In genomic region chr3:111621535-111621934, GRCh38 we compare ENCODE assay signal across 9 cellular contexts. TPM values are rescaled to one million over a fixed set of nuclear protein-coding genes. Genes with fewer than 3 reads are reported as not detected.
DNase-seq lines count a peak whose midpoint lies in the region; ATAC-seq and TF ChIP-seq lines count a peak whose summit lies in the region.
"Had no signal": no experiment of that assay in that cellular context is flagged by ENCODE, and none has a peak within 500 bp of the region (broad histone marks: within the 10 kb centered on the region; RNA-seq: fewer than 3 reads in every experiment).

No MANE protein-coding gene starts in this region.

- CTCF ChIA-PET in PC-9 (lab: Charles Lee) = no interaction called here

- POLR2A ChIA-PET in PC-9 (lab: Charles Lee; ENCODE audit: unreplicated experiment) = no interaction called here

- TF ChIP-seq POLR2A in erythroblast (IDR thresholded peaks at IDR 0.05; ENCODE audit: low read length) = no peak

- H3K9me2 ChIP-seq in PC-9 (ENCODE audit: insufficient read depth) = no peaks in the 10 kb centered on the region

- no peaks in the 10 kb centered on the region for H4K20me1 ChIP-seq in PC-9 (ENCODE audit: insufficient read depth)

- H3K36me3 ChIP-seq in PC-9 (ENCODE audit: low read depth) = no peaks in the 10 kb centered on the region
- no peaks in the 10 kb centered on the region for H3K36me3 ChIP-seq in ascending aorta

- intact Hi-C loops in PC-9 (cut with micrococcal nuclease; ENCODE audit: unreplicated experiment) = no loop called here
- intact Hi-C loops in ascending aorta (cut with DNase I) = no loop called here

- ATAC-seq in HG03175 (IDR thresholded peaks at IDR 0.05; ENCODE audit: unreplicated experiment) (no peak), GM21515 (IDR thresholded peaks at IDR 0.05; ENCODE audit: unreplicated experiment) (no peak)

- TF ChIP-seq CTCF in GM12864 (IDR thresholded peaks at IDR 0.05; ENCODE audit: low read depth, low read length, missing control alignments) (peak; percentile 51), PC-9 (conservative IDR thresholded peaks at IDR 0.05) (peak; percentile 56; the same call in 1 of the 2 replicates), ascending aorta (IDR thresholded peaks at IDR 0.05) (no peak)

- H3K27ac ChIP-seq in PC-9 = no peak overlapping the region
- no peak overlapping the region for H3K27ac ChIP-seq in ascending aorta

- no peak overlapping the region for H2AFZ ChIP-seq in PC-9

- DNase-seq in ACHN (peak; percentile 10), GM12864 (ENCODE audit: low read depth) (no peak), PC-9 (peak in 1 of 2 experiments; percentile 5), erythroblast (lab: John Stamatoyannopoulos, UW) (peak; percentile 10 to 25), C1 segment of cervical spinal cord (lab: John Stamatoyannopoulos, UW) (no peak), ascending aorta (ENCODE audit: low spot score in 2 of 2) (no peak)

- H3K9me3 ChIP-seq in PC-9 (ENCODE audit: insufficient read depth, low read depth) (no peaks in the 10 kb centered on the region), ascending aorta (no peaks in the 10 kb centered on the region)

- H3K4me3 ChIP-seq in GM12864 (ENCODE audit: low read depth, low read length) = no peak overlapping the region
- no peak overlapping the region for H3K4me3 ChIP-seq in PC-9
- H3K4me3 ChIP-seq in ascending aorta = no peak overlapping the region

- H3K27me3 ChIP-seq in PC-9 (ENCODE audit: insufficient read depth, low read depth) (no peaks in the 10 kb centered on the region), ascending aorta (no peaks in the 10 kb centered on the region)

- no peaks in the 10 kb centered on the region for H3K4me1 ChIP-seq in PC-9 (replicated peaks; ENCODE audit: insufficient read depth)
- H3K4me1 ChIP-seq in ascending aorta = no peaks in the 10 kb centered on the region

- H3F3A ChIP-seq in PC-9 (ENCODE audit: insufficient read depth, low read depth) = no peaks in the 10 kb centered on the region

- no TSS peak for BruUV-seq in PC-9 (replicated peaks; lab: Mats Ljungman, UMichigan)

- H3K79me2 ChIP-seq in PC-9 (ENCODE audit: low read depth) = no peaks in the 10 kb centered on the region

- H3K4me2 ChIP-seq in PC-9 = no peak overlapping the region

- in situ Hi-C loops in ACHN (cut with HindIII; ENCODE audit: low pct_ligation_motif_present, low pct_unique_long_range_greater_than_20kb, low sequenced_read_pairs) = no loop called here

RNA-seq across cellular contexts. Expression of gene ZBED2, which starts 26.4 kb away (rescaled TPM):
- total RNA-seq in PC-9 (2021) (45.1 and 54.7 TPM in 2 replicates), ascending aorta (1.4 TPM)
- total RNA-seq: fibroblast of lung had no signal

RNA-seq across cellular contexts. Expression of gene PLCXD2, which starts 52.9 kb away (rescaled TPM):
- total RNA-seq in PC-9 (2021) (14.5 and 16.3 TPM in 2 replicates), ascending aorta (1.1 TPM)

Comparison
In these comparisons a context has a peak if more than half of its experiments do, and no peak if none do; other contexts are left out.
1. DNase-seq: peak in ACHN (single experiment) and erythroblast (2 of 2); none in GM12864 (single experiment), C1 segment of cervical spinal cord (0 of 14) and ascending aorta (0 of 2).
2. CTCF ChIP-seq: peak in GM12864 (single experiment) and PC-9 (single experiment); none in ascending aorta (0 of 3).
3. RNA of gene ZBED2, which starts 26.4 kb away (total RNA-seq): 45.1 to 54.7 TPM in PC-9; 1.4 TPM in ascending aorta (single experiment); every median in the first group is over 10 times any median in the second.